16 cellular contexts compared by ENCODE assay signal in the genomic region with DNA sequence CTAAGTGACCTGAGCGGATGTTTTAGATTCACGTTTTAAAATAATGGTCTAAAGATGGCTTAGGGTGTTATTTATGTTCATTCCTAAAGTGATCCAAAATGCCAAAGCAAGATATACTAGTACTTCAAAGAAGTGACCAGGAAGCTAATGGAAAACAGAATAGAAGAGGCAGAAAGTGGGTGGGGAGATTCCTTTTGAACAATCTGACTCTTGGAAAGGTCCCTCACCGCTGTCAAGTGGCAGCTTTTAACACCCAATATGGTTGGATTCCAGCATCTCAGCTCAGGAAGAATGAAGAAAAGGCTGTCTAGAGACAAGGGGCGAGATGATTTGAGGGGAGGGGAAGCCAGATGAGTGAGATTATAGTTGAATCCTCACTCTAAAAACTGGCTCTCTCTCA.
DNase-seq lines count a peak whose midpoint lies in the region; ATAC-seq, FAIRE-seq and TF ChIP-seq lines count a peak whose summit lies in the region.
"Had no signal": no experiment of that assay in that cellular context is flagged by ENCODE, and none has a peak within 500 bp of the region (broad histone marks: within the 10 kb centered on the region; RNA-seq: fewer than 3 reads in every experiment).

No MANE protein-coding gene starts in this region.

- no peak for FAIRE-seq in kidney (lab: Jason Lieb, UNC)

- ATAC-seq in body of pancreas = no peak
- no peak for ATAC-seq in stimulated activated effector memory CD8-positive, alpha-beta T cell treated with anti-CD3 and anti-CD28 coated beads, Interleukin-12 subunit alpha, Interleukin-12 subunit beta, amount 100 ng/mL, for 72 hours
- ATAC-seq in HG02798 (IDR thresholded peaks at IDR 0.05; ENCODE audit: poor library complexity, unreplicated experiment) = no peak
- ATAC-seq in GM21423 (IDR thresholded peaks at IDR 0.05; ENCODE audit: unreplicated experiment) = no peak
- no peak for ATAC-seq in stimulated activated naive B cell treated with anti-CD40 and anti-IgM and Interleukin-4, amounts not matched to agents 10 μg/mL and 1 μg/mL and 100 μg/mL, for 72 hours (replicated peaks)

- H3K27ac ChIP-seq in body of pancreas (peak overlapping the region in 3 of 4 donors; percentile 19 to 67 (median 49)), kidney (ENCODE audit: low read depth in 2 of 2, low read length in 2 of 2) (peak overlapping the region; percentile 77 to 82)
- H3K27ac ChIP-seq: BLaER1 treated with 17β-estradiol and CSF1 and Interleukin-3, amounts not matched to agents 10 nM and 100 nM had no signal

- H3K27me3 Mint-ChIP-seq in stimulated activated naive B cell treated with anti-CD40 and anti-IgM and Interleukin-4, amounts not matched to agents 10 μg/mL and 1 μg/mL and 100 μg/mL, for 72 hours = no peaks in the 10 kb centered on the region
- H3K27me3 Mint-ChIP-seq: activated naive CD8-positive, alpha-beta T cell; IgD-negative memory B cell had no signal

- H3K4me3 ChIP-seq in body of pancreas (no peak overlapping the region), kidney (ENCODE audit: low read length in 2 of 2) (no peak overlapping the region), skeletal muscle satellite cell (ENCODE audit: low read length) (no peak overlapping the region)
- H3K4me3 ChIP-seq: BLaER1 treated with 17β-estradiol and CSF1 and Interleukin-3, amounts not matched to agents 10 nM and 100 nM had no signal

- intact Hi-C loops in body of pancreas (cut with DNase I) (no loop called here), kidney (cut with DNase I) (no loop called here)

- H3K4me1 ChIP-seq in body of pancreas (peaks cover 11% of the 10 kb centered on the region), kidney (ENCODE audit: control insufficient read depth in 1 of 2, insufficient read depth in 1 of 2, low read depth in 1 of 2, low read length in 2 of 2) (peaks cover 9 to 33% of the 10 kb centered on the region in 2 donors), skeletal muscle satellite cell (ENCODE audit: control insufficient read depth, insufficient read depth, low read length) (peaks cover 49% of the 10 kb centered on the region)
- H3K4me1 ChIP-seq: BLaER1 treated with 17β-estradiol and CSF1 and Interleukin-3, amounts not matched to agents 10 nM and 100 nM had no signal

- no peak for TF ChIP-seq POLR2A in body of pancreas (IDR thresholded peaks at IDR 0.05)

- H3K27me3 ChIP-seq in body of pancreas (no peaks in the 10 kb centered on the region), skeletal muscle satellite cell (ENCODE audit: control insufficient read depth, insufficient read depth, low read length) (no peaks in the 10 kb centered on the region)
- H3K27me3 ChIP-seq: BLaER1 treated with 17β-estradiol and CSF1 and Interleukin-3, amounts not matched to agents 10 nM and 100 nM had no signal

- no peaks in the 10 kb centered on the region for H3K9me3 Mint-ChIP-seq in stimulated activated effector memory CD8-positive, alpha-beta T cell treated with anti-CD3 and anti-CD28 coated beads, Interleukin-12 subunit alpha, Interleukin-12 subunit beta, amount 100 ng/mL, for 72 hours
- H3K9me3 Mint-ChIP-seq in stimulated activated naive B cell treated with anti-CD40 and anti-IgM and Interleukin-4, amounts not matched to agents 10 μg/mL and 1 μg/mL and 100 μg/mL, for 72 hours = no peaks in the 10 kb centered on the region
- H3K9me3 Mint-ChIP-seq: IgD-negative memory B cell, neural crest cell had no signal

- TF ChIP-seq CTCF in body of pancreas (IDR thresholded peaks at IDR 0.05) = no peak
- no peak for TF ChIP-seq CTCF in kidney (IDR thresholded peaks at IDR 0.05; ENCODE audit: borderline replicate concordance, extremely low read depth, insufficient read depth)

- peak; percentile 2 for DNase-seq in EL
- no peak for DNase-seq in body of pancreas
- DNase-seq in kidney = no peak
- DNase-seq in stimulated activated effector memory CD8-positive, alpha-beta T cell treated with anti-CD3 and anti-CD28 coated beads, Interleukin-12 subunit alpha, Interleukin-12 subunit beta, amount 100 ng/mL, for 72 hours (ENCODE audit: low spot score in 2 of 2) = no peak
- DNase-seq in stimulated activated naive B cell treated with anti-CD40 and anti-IgM and Interleukin-4, amounts not matched to agents 10 μg/mL and 1 μg/mL and 100 μg/mL, for 72 hours = no peak
- DNase-seq: activated CD8-positive, alpha-beta memory T cell treated with anti-CD3 and anti-CD28 coated beads, Interleukin-2, amount 50 U/mL, for 48 hours; DMS79 treated with DMSO at 0.1 percent for 48 hours; NCI-H1092 treated with DMSO at 0.1 percent for 48 hours; stimulated activated CD4-positive, alpha-beta T cell treated with anti-CD3 and anti-CD28 coated beads, Interleukin-12 subunit alpha, Interleukin-12 subunit beta, amount 100 ng/mL, for 4 hours had no signal

- no peak overlapping the region for H3K9ac ChIP-seq in kidney (ENCODE audit: low read length in 2 of 2)
- H3K9ac ChIP-seq in skeletal muscle satellite cell (ENCODE audit: low read depth, low read length) = peak overlapping the region; percentile 31
- H3K9ac ChIP-seq: BLaER1 treated with 17β-estradiol and CSF1 and Interleukin-3, amounts not matched to agents 10 nM and 100 nM had no signal

- no peak overlapping the region for H3K27ac Mint-ChIP-seq in stimulated activated effector memory CD8-positive, alpha-beta T cell treated with anti-CD3 and anti-CD28 coated beads, Interleukin-12 subunit alpha, Interleukin-12 subunit beta, amount 100 ng/mL, for 72 hours
- H3K27ac Mint-ChIP-seq in stimulated activated naive B cell treated with anti-CD40 and anti-IgM and Interleukin-4, amounts not matched to agents 10 μg/mL and 1 μg/mL and 100 μg/mL, for 72 hours = no peak overlapping the region
- H3K27ac Mint-ChIP-seq: activated naive CD8-positive, alpha-beta T cell had no signal

- H3K36me3 Mint-ChIP-seq in stimulated activated effector memory CD8-positive, alpha-beta T cell treated with anti-CD3 and anti-CD28 coated beads, Interleukin-12 subunit alpha, Interleukin-12 subunit beta, amount 100 ng/mL, for 72 hours = peaks cover 21% of the 10 kb centered on the region
- peaks cover 16 to 21% of the 10 kb centered on the region in 2 donors for H3K36me3 Mint-ChIP-seq in stimulated activated naive B cell treated with anti-CD40 and anti-IgM and Interleukin-4, amounts not matched to agents 10 μg/mL and 1 μg/mL and 100 μg/mL, for 72 hours

- H3K9me3 ChIP-seq in body of pancreas = no peaks in the 10 kb centered on the region
- no peaks in the 10 kb centered on the region for H3K9me3 ChIP-seq in kidney (ENCODE audit: control insufficient read depth in 1 of 2, low read length in 2 of 2)
- H3K9me3 ChIP-seq in skeletal muscle satellite cell (replicated peaks; ENCODE audit: low read length) = no peaks in the 10 kb centered on the region
- H3K9me3 ChIP-seq: BLaER1 treated with 17β-estradiol and CSF1 and Interleukin-3, amounts not matched to agents 10 nM and 100 nM had no signal

- no peaks in the 10 kb centered on the region for H3K4me1 Mint-ChIP-seq in stimulated activated effector memory CD8-positive, alpha-beta T cell treated with anti-CD3 and anti-CD28 coated beads, Interleukin-12 subunit alpha, Interleukin-12 subunit beta, amount 100 ng/mL, for 72 hours
- H3K4me1 Mint-ChIP-seq in stimulated activated naive B cell treated with anti-CD40 and anti-IgM and Interleukin-4, amounts not matched to agents 10 μg/mL and 1 μg/mL and 100 μg/mL, for 72 hours = no peaks in the 10 kb centered on the region
- H3K4me1 Mint-ChIP-seq: IgD-negative memory B cell, neural crest cell had no signal

- no peak overlapping the region for H3K4me3 Mint-ChIP-seq in stimulated activated effector memory CD8-positive, alpha-beta T cell treated with anti-CD3 and anti-CD28 coated beads, Interleukin-12 subunit alpha, Interleukin-12 subunit beta, amount 100 ng/mL, for 72 hours
- no peak overlapping the region for H3K4me3 Mint-ChIP-seq in stimulated activated naive B cell treated with anti-CD40 and anti-IgM and Interleukin-4, amounts not matched to agents 10 μg/mL and 1 μg/mL and 100 μg/mL, for 72 hours
- H3K4me3 Mint-ChIP-seq: activated naive CD8-positive, alpha-beta T cell; IgD-negative memory B cell; neural crest cell had no signal

- H3K36me3 ChIP-seq in body of pancreas (replicated peaks in 1 of 2; ENCODE audit: insufficient read depth in 1 of 2, low read depth in 2 of 2) (no peaks in the 10 kb centered on the region), kidney (ENCODE audit: control insufficient read depth in 1 of 2, insufficient read depth in 2 of 2, low read length in 2 of 2) (no peaks in the 10 kb centered on the region), skeletal muscle satellite cell (ENCODE audit: insufficient read depth, low read length) (peaks cover 13% of the 10 kb centered on the region)

- WGBS in body of pancreas, 2 donors = 88 to 92% methylated on average over 4 of the region's 4 CpGs

- peak overlapping the region; percentile 56 for H3K4me2 ChIP-seq in skeletal muscle satellite cell (ENCODE audit: low read length)
- H3K4me2 ChIP-seq: BLaER1 treated with 17β-estradiol and CSF1 and Interleukin-3, amounts not matched to agents 10 nM and 100 nM had no signal
